In genomic region chr1:248849152-248849551, GRCh38 we compare ENCODE assay signal across 1 cellular context.
TF ChIP-seq lines count a peak whose summit lies in the region.

No MANE protein-coding gene starts in this region.

TF ChIP-seq in GM12878, 131 proteins besides CTCF, POLR2A, EP300 and RAD21:
- no peak for TF ChIP-seq TCF3 (IDR thresholded peaks at IDR 0.05; ENCODE audit: borderline replicate concordance, insufficient read depth, low read depth, low read length)
- no peak for TF ChIP-seq ATF7 (IDR thresholded peaks at IDR 0.05; ENCODE audit: low read depth)
- no peak for TF ChIP-seq WRNIP1 (IDR thresholded peaks at IDR 0.05; ENCODE audit: borderline replicate concordance, low read depth, low read length)
- no peak for TF ChIP-seq MXI1 (IDR thresholded peaks at IDR 0.05; ENCODE audit: low read depth, low read length)
- TF ChIP-seq PAX5 (IDR thresholded peaks at IDR 0.05; ENCODE audit: borderline replicate concordance, low read depth, low read length): no peak
- no peak for TF ChIP-seq CHD4 (IDR thresholded peaks at IDR 0.05)
- TF ChIP-seq KLF5 (IDR thresholded peaks at IDR 0.05; ENCODE audit: partially characterized antibody): no peak
- no peak for TF ChIP-seq JUNB (IDR thresholded peaks at IDR 0.05)
- TF ChIP-seq EED (IDR thresholded peaks at IDR 0.05; ENCODE audit: low read depth): no peak
- no peak for TF ChIP-seq MLLT1 (IDR thresholded peaks at IDR 0.05)
- no peak for TF ChIP-seq CEBPZ (IDR thresholded peaks at IDR 0.05; ENCODE audit: low read depth, low read length)
- no peak for TF ChIP-seq RFX5 (IDR thresholded peaks at IDR 0.05; ENCODE audit: low read depth, low read length)
- no peak for TF ChIP-seq LARP7 (IDR thresholded peaks at IDR 0.05)
- TF ChIP-seq PRDM15 (CRISPR knock-in tag; IDR thresholded peaks at IDR 0.05): no peak
- TF ChIP-seq POU2F2 (IDR thresholded peaks at IDR 0.05; ENCODE audit: borderline replicate concordance, low read depth, low read length): no peak
- no peak for TF ChIP-seq BCLAF1 (IDR thresholded peaks at IDR 0.05)
- TF ChIP-seq ZBTB4 (CRISPR knock-in tag; IDR thresholded peaks at IDR 0.05): no peak
- TF ChIP-seq NFYA (IDR thresholded peaks at IDR 0.05; ENCODE audit: borderline replicate concordance, low read depth, low read length): no peak
- TF ChIP-seq TAF1 (IDR thresholded peaks at IDR 0.05; ENCODE audit: borderline replicate concordance, low read depth, low read length): no peak
- no peak for TF ChIP-seq ZNF274 (IDR thresholded peaks at IDR 0.05; ENCODE audit: insufficient read depth, insufficient read length)
TF ChIP-seq in GM12878: peak in this region for 0.
